7 cellular contexts compared by ENCODE assay signal in genomic region chr11:18197738-18198137, GRCh38. TPM values are rescaled to one million over a fixed set of nuclear protein-coding genes. Genes with fewer than 3 reads are reported as not detected.
"Had no signal": no experiment of that assay in that cellular context is flagged by ENCODE, and none has a peak within 500 bp of the region (broad histone marks: within the 10 kb centered on the region; RNA-seq: fewer than 3 reads in every experiment).

No MANE protein-coding gene starts in this region.

RNA-seq across cellular contexts. Expression of gene MRGPRX4, which starts 25.1 kb away (rescaled TPM):
- total RNA-seq: GM23248, GM23338, H1, H4, H7, H9, HFFc6 had no signal
- polyA plus RNA-seq: GM23248, GM23338, H1 had no signal

RNA-seq across cellular contexts. Expression of gene SAA4, which starts 38.9 kb away (rescaled TPM):
- total RNA-seq: GM23248, GM23338, H1, H4, H7, H9, HFFc6 had no signal
- polyA plus RNA-seq: GM23248, GM23338, H1 had no signal

RNA-seq across cellular contexts. Expression of gene SAA2, which starts 50.7 kb away (rescaled TPM):
- total RNA-seq: GM23248, GM23338, H1, H4, H7, H9, HFFc6 had no signal
- polyA plus RNA-seq: GM23248, GM23338, H1 had no signal
